ENCODE assay signal across 1 cellular context in genomic region chr5:81513468-81513867, GRCh38.
TF ChIP-seq lines count a peak whose summit lies in the region.

No MANE protein-coding gene starts in this region.

TF ChIP-seq in WTC11, 78 proteins besides CTCF, POLR2A, EP300 and RAD21 (continued from another document):
- TF ChIP-seq ZNF512 (CRISPR knock-in tag; IDR thresholded peaks at IDR 0.05; ENCODE audit: borderline replicate concordance) (no peak), AFF4 (CRISPR knock-in tag; IDR thresholded peaks at IDR 0.05; ENCODE audit: borderline replicate concordance) (no peak), SMAD3 (CRISPR knock-in tag; IDR thresholded peaks at IDR 0.05; ENCODE audit: borderline replicate concordance) (no peak), NR3C1 (CRISPR knock-in tag; conservative IDR thresholded peaks at IDR 0.05; ENCODE audit: low read depth) (no peak), RELA (CRISPR knock-in tag; IDR thresholded peaks at IDR 0.05; ENCODE audit: borderline replicate concordance) (no peak), ZBTB43 (CRISPR knock-in tag; IDR thresholded peaks at IDR 0.05) (no peak), SP1 (CRISPR knock-in tag; conservative IDR thresholded peaks at IDR 0.05) (no peak), PRDM15 (CRISPR knock-in tag; IDR thresholded peaks at IDR 0.05) (no peak), E2F1 (CRISPR knock-in tag; IDR thresholded peaks at IDR 0.05) (no peak), MXD4 (CRISPR knock-in tag; IDR thresholded peaks at IDR 0.05; ENCODE audit: borderline replicate concordance) (no peak), ETV6 (CRISPR knock-in tag; IDR thresholded peaks at IDR 0.05) (no peak), TP53 (CRISPR knock-in tag; IDR thresholded peaks at IDR 0.05) (no peak)
- TF ChIP-seq, protein P1, sequence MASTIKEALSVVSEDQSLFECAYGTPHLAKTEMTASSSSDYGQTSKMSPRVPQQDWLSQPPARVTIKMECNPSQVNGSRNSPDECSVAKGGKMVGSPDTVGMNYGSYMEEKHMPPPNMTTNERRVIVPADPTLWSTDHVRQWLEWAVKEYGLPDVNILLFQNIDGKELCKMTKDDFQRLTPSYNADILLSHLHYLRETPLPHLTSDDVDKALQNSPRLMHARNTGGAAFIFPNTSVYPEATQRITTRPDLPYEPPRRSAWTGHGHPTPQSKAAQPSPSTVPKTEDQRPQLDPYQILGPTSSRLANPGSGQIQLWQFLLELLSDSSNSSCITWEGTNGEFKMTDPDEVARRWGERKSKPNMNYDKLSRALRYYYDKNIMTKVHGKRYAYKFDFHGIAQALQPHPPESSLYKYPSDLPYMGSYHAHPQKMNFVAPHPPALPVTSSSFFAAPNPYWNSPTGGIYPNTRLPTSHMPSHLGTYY (CRISPR knock-in tag; IDR thresholded peaks at IDR 0.05), result no peak
- TF ChIP-seq, protein P2, sequence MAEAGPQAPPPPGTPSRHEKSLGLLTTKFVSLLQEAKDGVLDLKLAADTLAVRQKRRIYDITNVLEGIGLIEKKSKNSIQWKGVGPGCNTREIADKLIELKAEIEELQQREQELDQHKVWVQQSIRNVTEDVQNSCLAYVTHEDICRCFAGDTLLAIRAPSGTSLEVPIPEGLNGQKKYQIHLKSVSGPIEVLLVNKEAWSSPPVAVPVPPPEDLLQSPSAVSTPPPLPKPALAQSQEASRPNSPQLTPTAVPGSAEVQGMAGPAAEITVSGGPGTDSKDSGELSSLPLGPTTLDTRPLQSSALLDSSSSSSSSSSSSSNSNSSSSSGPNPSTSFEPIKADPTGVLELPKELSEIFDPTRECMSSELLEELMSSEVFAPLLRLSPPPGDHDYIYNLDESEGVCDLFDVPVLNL (CRISPR knock-in tag; IDR thresholded peaks at IDR 0.05; ENCODE audit: borderline replicate concordance, low read depth), result no peak
- TF ChIP-seq, protein P3, sequence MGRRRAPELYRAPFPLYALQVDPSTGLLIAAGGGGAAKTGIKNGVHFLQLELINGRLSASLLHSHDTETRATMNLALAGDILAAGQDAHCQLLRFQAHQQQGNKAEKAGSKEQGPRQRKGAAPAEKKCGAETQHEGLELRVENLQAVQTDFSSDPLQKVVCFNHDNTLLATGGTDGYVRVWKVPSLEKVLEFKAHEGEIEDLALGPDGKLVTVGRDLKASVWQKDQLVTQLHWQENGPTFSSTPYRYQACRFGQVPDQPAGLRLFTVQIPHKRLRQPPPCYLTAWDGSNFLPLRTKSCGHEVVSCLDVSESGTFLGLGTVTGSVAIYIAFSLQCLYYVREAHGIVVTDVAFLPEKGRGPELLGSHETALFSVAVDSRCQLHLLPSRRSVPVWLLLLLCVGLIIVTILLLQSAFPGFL (CRISPR knock-in tag; IDR thresholded peaks at IDR 0.05; ENCODE audit: borderline replicate concordance), result no peak
